9 cellular contexts compared by ENCODE assay signal in the genomic region with DNA sequence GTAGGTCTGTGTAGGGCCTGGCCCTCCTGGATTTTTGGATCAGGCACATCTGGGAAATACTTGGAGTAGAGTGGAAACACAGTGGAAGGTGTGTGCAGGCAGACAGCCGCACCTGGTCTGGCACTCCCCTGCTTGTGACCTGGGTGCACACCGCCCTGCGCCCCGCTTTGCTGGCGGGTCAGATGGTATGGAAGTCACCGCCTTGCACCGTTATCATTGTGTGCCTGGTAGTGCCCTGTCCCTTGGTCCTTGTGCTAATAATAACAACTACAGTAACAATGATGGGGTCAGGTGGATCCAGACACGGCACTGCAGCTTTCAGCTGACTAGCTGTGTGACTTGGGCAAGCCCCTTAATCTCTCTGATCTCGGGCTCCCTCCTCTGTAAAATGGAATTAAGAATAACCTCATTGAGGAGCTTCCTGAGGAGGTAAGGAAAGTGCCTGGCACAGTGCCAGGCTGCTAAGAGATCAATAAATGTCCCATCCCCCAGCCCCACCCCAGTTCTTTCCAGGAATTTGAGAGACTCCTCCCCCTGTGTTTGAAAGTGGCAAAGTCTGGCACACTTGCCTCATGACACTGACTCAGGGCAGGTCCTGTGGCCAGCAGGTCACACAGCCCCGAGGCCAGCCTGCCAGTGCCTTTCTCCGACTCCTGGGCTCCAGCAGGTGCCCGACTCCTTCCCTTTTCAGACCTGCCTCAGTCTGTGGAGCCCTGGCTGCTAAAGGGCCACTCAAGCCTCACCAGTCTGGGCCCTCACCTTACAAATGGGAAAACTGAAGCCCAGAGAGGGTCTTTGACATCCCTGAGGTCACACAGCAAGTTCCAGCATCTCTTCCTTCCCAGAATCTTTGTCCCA. TPM values are rescaled to one million over a fixed set of nuclear protein-coding genes. Genes with fewer than 3 reads are reported as not detected.
A peak's percentile ranks its signal among the peaks of the same experiment; 100 is the strongest.
DNase-seq lines count a peak whose midpoint lies in the region; ATAC-seq, FAIRE-seq and TF ChIP-seq lines count a peak whose summit lies in the region.
"Had no signal": no experiment of that assay in that cellular context is flagged by ENCODE, and none has a peak within 500 bp of the region (broad histone marks: within the 10 kb centered on the region; RNA-seq: fewer than 3 reads in every experiment).

No MANE protein-coding gene starts in this region.

- FAIRE-seq in K562 (lab: Jason Lieb, UNC) (no peak), HepG2 (lab: Jason Lieb, UNC) (no peak)
- FAIRE-seq: TTC549 had no signal

- WGBS in K562 (ENCODE audit: insufficient coverage, low coverage, missing lambda C conversion rate) = 30% methylated on average over 12 of the region's 12 CpGs
- 78% methylated on average over 6 of the region's 12 CpGs for WGBS in HepG2 (ENCODE audit: low lambda C conversion rate)
- 82 to 86% methylated on average over 12 of the region's 12 CpGs for WGBS in testis, 2 donors

- no peak overlapping the region for H3K27ac ChIP-seq in K562 (ENCODE audit: extremely low read depth, low read depth, low read length)
- no peak overlapping the region for H3K27ac ChIP-seq in HepG2 (ENCODE audit: extremely low read length, insufficient read depth, low read length)
- H3K27ac ChIP-seq in testis = no peak overlapping the region

- POLR2A ChIA-PET in K562 (lab: Yijun Ruan, JAX) (no interaction called here), HepG2 (lab: Yijun Ruan, JAX) (interaction anchor here (0.9 kb wide), 1 partner anchor 10 kb away, joined by 3 read pairs; a partner anchor contains a TSS)

- TF ChIP-seq EP300 in K562 (IDR thresholded peaks at IDR 0.05; ENCODE audit: low read length) (no peak), HepG2 (IDR thresholded peaks at IDR 0.05; ENCODE audit: low read depth in 2 of 2, low read length in 2 of 2) (no peak), HepG2 (CRISPR knock-in tag; IDR thresholded peaks at IDR 0.05; ENCODE audit: borderline replicate concordance) (no peak)

- H3K27ac Mint-ChIP-seq in T-helper 1 cell treated with Interleukin-12 subunit alpha and Interleukin-12 subunit beta and Interleukin-4 antibody, amounts not matched to agents 30 μg/mL and 1 μg/mL, for 36 hours = peak overlapping the region; percentile 78

- H3K9me3 ChIP-seq in K562 (replicated peaks; ENCODE audit: control insufficient read depth, insufficient read depth, low read depth, low read length) = no peaks in the 10 kb centered on the region
- H3K9me3 ChIP-seq in HepG2 (ENCODE audit: low read length) = no peaks in the 10 kb centered on the region
- H3K9me3 ChIP-seq in testis = no peaks in the 10 kb centered on the region

- peaks cover 43% of the 10 kb centered on the region for H3K36me3 Mint-ChIP-seq in T-helper 1 cell treated with Interleukin-12 subunit alpha and Interleukin-12 subunit beta and Interleukin-4 antibody, amounts not matched to agents 30 μg/mL and 1 μg/mL, for 36 hours (ENCODE audit: low read depth)

- CTCF ChIA-PET in K562 (lab: Yijun Ruan, JAX; ENCODE audit: low intra/inter-chr PET ratio) = no interaction called here
- CTCF ChIA-PET in HepG2 (lab: Yijun Ruan, JAX; ENCODE audit: low intra/inter-chr PET ratio, low total read pairs) = no interaction called here

- TF ChIP-seq RAD21 in K562 (CRISPR knock-in tag; conservative IDR thresholded peaks at IDR 0.05 in 1 of 2, IDR thresholded peaks at IDR 0.05 in 1 of 2) (no peak), HepG2 (CRISPR knock-in tag; IDR thresholded peaks at IDR 0.05) (no peak)

- peaks cover 54% of the 10 kb centered on the region for H3K4me1 Mint-ChIP-seq in T-helper 1 cell treated with Interleukin-12 subunit alpha and Interleukin-12 subunit beta and Interleukin-4 antibody, amounts not matched to agents 30 μg/mL and 1 μg/mL, for 36 hours (ENCODE audit: low read depth)

- no peaks in the 10 kb centered on the region for H3K9me3 Mint-ChIP-seq in T-helper 1 cell treated with Interleukin-12 subunit alpha and Interleukin-12 subunit beta and Interleukin-4 antibody, amounts not matched to agents 30 μg/mL and 1 μg/mL, for 36 hours

- no peak for DNase-seq in T-helper 1 cell
- no peak for DNase-seq in K562 (ENCODE audit: extremely low read depth in 1 of 4, low spot score in 3 of 4)
- no peak for DNase-seq in HepG2 (ENCODE audit: low spot score)
- peak; percentile 13 for DNase-seq in testis
- DNase-seq in effector CD4-positive, alpha-beta T cell = no peak

- peaks cover 0 to 39% of the 10 kb centered on the region in 2 experiments; a peak in 4 of 5 replicates for H3K27me3 ChIP-seq in K562 (ENCODE audit: control insufficient read depth in 2 of 2, insufficient read depth in 2 of 2, low read length in 2 of 2)
- H3K27me3 ChIP-seq in HepG2 (ENCODE audit: control insufficient read depth in 1 of 2, insufficient read depth in 2 of 2, low read length in 2 of 2) = no peaks in the 10 kb centered on the region
- H3K27me3 ChIP-seq in testis = no peaks in the 10 kb centered on the region

- BruUV-seq in K562 (replicated peaks; lab: Mats Ljungman, UMichigan) (no TSS peak), HepG2 (replicated peaks; lab: Mats Ljungman, UMichigan) (no TSS peak)

- H3K9ac ChIP-seq in K562 (ENCODE audit: insufficient read depth in 1 of 2, low read depth in 2 of 2, low read length in 2 of 2) (0 out of 4 replicates have a peak overlapping the region, but pooled peaks of 1 of the 2 experiments have one; percentile 37), HepG2 (ENCODE audit: insufficient read depth, low read depth, low read length) (no peak overlapping the region)

- H3K79me2 ChIP-seq in K562 (ENCODE audit: control insufficient read depth, insufficient read depth, low read length) (no peaks in the 10 kb centered on the region), HepG2 (ENCODE audit: insufficient read depth, low read length) (no peaks in the 10 kb centered on the region)

- H3K36me3 ChIP-seq in K562 (ENCODE audit: control insufficient read depth, insufficient read depth, low read length) = no peaks in the 10 kb centered on the region
- no peaks in the 10 kb centered on the region for H3K36me3 ChIP-seq in HepG2 (replicated peaks in 1 of 2; ENCODE audit: control insufficient read depth in 1 of 2, insufficient read depth in 2 of 2, low read length in 2 of 2)
- no peaks in the 10 kb centered on the region for H3K36me3 ChIP-seq in testis (ENCODE audit: low read depth, missing control alignments)

- TF ChIP-seq CTCF in K562 (IDR thresholded peaks at IDR 0.05 in 2 of 3, conservative IDR thresholded peaks at IDR 0.05 in 1 of 3; ENCODE audit: insufficient read depth in 2 of 3, low read depth in 1 of 3, low read length in 3 of 3) (no peak), HepG2 (CRISPR knock-in tag; IDR thresholded peaks at IDR 0.05) (no peak), testis (IDR thresholded peaks at IDR 0.05) (no peak)

- H4K20me1 ChIP-seq in K562 (replicated peaks; ENCODE audit: control insufficient read depth, insufficient read depth, low read length) (peaks cover 3% of the 10 kb centered on the region; the same call in 1 of the 2 replicates), HepG2 (ENCODE audit: insufficient read depth, low read length) (no peaks in the 10 kb centered on the region)

- TF ChIP-seq POLR2A in K562 (conservative IDR thresholded peaks at IDR 0.05) (no peak), HepG2 (IDR thresholded peaks at IDR 0.05; ENCODE audit: insufficient read depth in 1 of 2, low read depth in 2 of 2, low read length in 2 of 2) (no peak), testis (IDR thresholded peaks at IDR 0.05) (no peak)

- H3K4me3 ChIP-seq in K562 = no peak overlapping the region
- no peak overlapping the region for H3K4me3 ChIP-seq in HepG2 (replicated peaks in 1 of 3; ENCODE audit: insufficient read depth in 1 of 3, low read depth in 2 of 3, low read length in 3 of 3)
- H3K4me3 ChIP-seq in testis = no peak overlapping the region

- in situ Hi-C loops in K562 (cut with MboI) = no loop called here
- in situ Hi-C loops in HepG2 (cut with HindIII; ENCODE audit: extremely low pct_ligation_motif_present, low pct_unique_long_range_greater_than_20kb) = no loop called here

- H3K4me3 Mint-ChIP-seq in T-helper 1 cell treated with Interleukin-12 subunit alpha and Interleukin-12 subunit beta and Interleukin-4 antibody, amounts not matched to agents 30 μg/mL and 1 μg/mL, for 36 hours = peak overlapping the region; percentile 64

- H3K4me1 ChIP-seq in K562 (replicated peaks in 1 of 2; ENCODE audit: control insufficient read depth in 2 of 2, insufficient read depth in 2 of 2, low read length in 2 of 2) = no peaks in the 10 kb centered on the region
- H3K4me1 ChIP-seq in HepG2 (ENCODE audit: insufficient read depth, low read length) = peaks cover 7% of the 10 kb centered on the region; the same call in 1 of the 2 replicates
- H3K4me1 ChIP-seq in testis = no peaks in the 10 kb centered on the region

- H3K9me1 ChIP-seq in K562 (ENCODE audit: control insufficient read depth, insufficient read depth, low read length) = no peaks in the 10 kb centered on the region

- ATAC-seq in K562 = no peak
- peak; percentile 43; the same call in 2 of the 3 replicates for ATAC-seq in HepG2
- ATAC-seq in GM21576 (IDR thresholded peaks at IDR 0.05; ENCODE audit: unreplicated experiment) = no peak
- ATAC-seq in GM19035 (IDR thresholded peaks at IDR 0.05; ENCODE audit: unreplicated experiment) = no peak

- no peak overlapping the region for H3K4me2 ChIP-seq in K562 (ENCODE audit: insufficient read depth, low read length)
- no peak overlapping the region for H3K4me2 ChIP-seq in HepG2 (ENCODE audit: low read depth, low read length)

- no peaks in the 10 kb centered on the region for H3K27me3 Mint-ChIP-seq in T-helper 1 cell treated with Interleukin-12 subunit alpha and Interleukin-12 subunit beta and Interleukin-4 antibody, amounts not matched to agents 30 μg/mL and 1 μg/mL, for 36 hours (ENCODE audit: low read depth)

- H2AFZ ChIP-seq in K562 (ENCODE audit: low read depth, low read length) (no peak overlapping the region), HepG2 (ENCODE audit: low read length) (no peak overlapping the region)

- intact Hi-C loops in K562 (cut with micrococcal nuclease) = no loop called here
- intact Hi-C loops in HepG2 (cut with micrococcal nuclease; ENCODE audit: unreplicated experiment) = no loop called here
- intact Hi-C loops in testis (cut with DNase I; ENCODE audit: low total_unique reads) = no loop called here

RNA-seq across cellular contexts. Expression of a gene that starts 9.8 kb away (rescaled TPM):
- total RNA-seq in K562 (2011; cell fraction: chromatin; rRNA removed; ENCODE audit: low replicate concordance) = 1.2 and 4.5 TPM in 2 replicates
- 2.2 and 2.7 TPM in 2 replicates for total RNA-seq in K562 (2011; cell fraction: nucleolus; rRNA removed)
- total RNA-seq in K562 (2011; cell fraction: nucleoplasm; rRNA removed) = 2.3 and 3.1 TPM in 2 replicates
- total RNA-seq in K562 (2014; rRNA removed) (1.3 and 2.4 TPM in 2 replicates), K562 (2014; rRNA removed; fragmentation: Illumina TruSeq; extraction: Trizol) (0.16 and 0.36 TPM in 2 replicates), K562 (2015; rRNA removed; fragmentation: Illumina TruSeq; extraction: Trizol) (0.65 and 1.1 TPM in 2 replicates), K562 (2021) (1.9 TPM in 2 replicates), HepG2 (2016; rRNA removed; fragmentation: Illumina TruSeq; extraction: Trizol) (6.3 and 10.5 TPM in 2 replicates), testis (1 to 10 TPM; 6.8 to 8.7 TPM)
- polyA plus RNA-seq in K562 (2011; rRNA removed) (0.43 and 1.0 TPM in 2 replicates), K562 (2014; fragmentation: Illumina TruSeq; extraction: Trizol) (0.06 and 0.32 TPM in 2 replicates), K562 (2014; fragmentation: Nextera tagmentation; extraction: Ambion mirVana) (under 1 TPM; 0.70 to 1.00 TPM), K562 (2014; rRNA removed) (1.7 and 2.1 TPM in 2 replicates), HepG2 (2011; rRNA removed) (31.5 and 50.8 TPM in 2 replicates), testis (ENCODE audit: insufficient read depth, low read depth, low replicate concordance) (17.0 TPM)
- polyA plus RNA-seq in K562 (2011; cell fraction: cytosol; rRNA removed) = 0.35 and 1.8 TPM in 2 replicates
- 0.76 and 1.9 TPM in 2 replicates for polyA plus RNA-seq in K562 (2011; cell fraction: nucleus; rRNA removed)
- 1.4 and 4.0 TPM in 2 replicates for polyA plus RNA-seq in K562 (2012)
- polyA minus RNA-seq in K562 (2011; rRNA and poly(A)+ RNA removed) = 0.11 and 0.30 TPM in 2 replicates
- not detected in 2 replicates for polyA minus RNA-seq in K562 (2011; cell fraction: cytosol; rRNA and poly(A)+ RNA removed)
- polyA minus RNA-seq in K562 (2011; cell fraction: nucleus; rRNA and poly(A)+ RNA removed) = 0.67 and 1.5 TPM in 2 replicates
- 2.6 and 5.4 TPM in 2 replicates for total RNA-seq in HepG2 (2016; cell fraction: cytosol; rRNA removed; fragmentation: Illumina TruSeq; extraction: Trizol; ENCODE audit: low read depth)
- 6.8 and 9.8 TPM in 2 replicates for total RNA-seq in HepG2 (2016; cell fraction: insoluble cytoplasmic fraction; rRNA removed; fragmentation: Illumina TruSeq; extraction: Trizol)
- 4.6 and 7.7 TPM in 2 replicates for total RNA-seq in HepG2 (2016; cell fraction: membrane; rRNA removed; fragmentation: Illumina TruSeq; extraction: Trizol)
- total RNA-seq in HepG2 (2016; cell fraction: nucleus; rRNA removed; fragmentation: Illumina TruSeq; extraction: Trizol) = 2.0 and 3.7 TPM in 2 replicates
- polyA plus RNA-seq in HepG2 (2011; cell fraction: cytosol; rRNA removed) = 31.2 and 32.1 TPM in 2 replicates
- polyA plus RNA-seq in HepG2 (2011; cell fraction: nucleus; rRNA removed) = 14.5 and 18.2 TPM in 2 replicates
- 11.6 and 19.0 TPM in 2 replicates for polyA plus RNA-seq in HepG2 (2012)
- 6.6 and 8.5 TPM in 2 replicates for polyA plus RNA-seq in HepG2 (2016; cell fraction: cytosol; fragmentation: Illumina TruSeq; extraction: Trizol; ENCODE audit: low read depth)
- 9.0 and 9.8 TPM in 2 replicates for polyA plus RNA-seq in HepG2 (2016; cell fraction: insoluble cytoplasmic fraction; fragmentation: Illumina TruSeq; extraction: Trizol; ENCODE audit: low read depth)
- 5.9 and 6.2 TPM in 2 replicates for polyA plus RNA-seq in HepG2 (2016; cell fraction: membrane; fragmentation: Illumina TruSeq; extraction: Trizol; ENCODE audit: low read depth)
- polyA plus RNA-seq in HepG2 (2016; cell fraction: nucleus; fragmentation: Illumina TruSeq; extraction: Trizol; ENCODE audit: insufficient read depth, low read depth) = 5.4 and 6.8 TPM in 2 replicates
- polyA minus RNA-seq in HepG2 (2011; rRNA and poly(A)+ RNA removed; ENCODE audit: low replicate concordance) = 3.8 and 11.4 TPM in 2 replicates
- polyA minus RNA-seq in HepG2 (2011; cell fraction: cytosol; rRNA and poly(A)+ RNA removed) = 5.5 and 6.9 TPM in 2 replicates
- polyA minus RNA-seq in HepG2 (2011; cell fraction: nucleus; rRNA and poly(A)+ RNA removed) = 8.8 and 9.0 TPM in 2 replicates

RNA-seq across cellular contexts. Expression of a gene that starts 27.4 kb away (rescaled TPM):
- 39.3 and 74.9 TPM in 2 replicates for total RNA-seq in K562 (2011; cell fraction: chromatin; rRNA removed; ENCODE audit: low replicate concordance)
- 60.9 and 72.5 TPM in 2 replicates for total RNA-seq in K562 (2011; cell fraction: nucleolus; rRNA removed)
- 49.7 and 55.9 TPM in 2 replicates for total RNA-seq in K562 (2011; cell fraction: nucleoplasm; rRNA removed)
- total RNA-seq in K562 (2014; rRNA removed) = 51.0 and 56.6 TPM in 2 replicates
- 24.6 and 26.3 TPM in 2 replicates for total RNA-seq in K562 (2014; rRNA removed; fragmentation: Illumina TruSeq; extraction: Trizol)
- 40.0 and 40.9 TPM in 2 replicates for total RNA-seq in K562 (2015; rRNA removed; fragmentation: Illumina TruSeq; extraction: Trizol)
- 49.2 and 52.7 TPM in 2 replicates for total RNA-seq in K562 (2021)
- 30.8 and 32.8 TPM in 2 replicates for polyA plus RNA-seq in K562 (2011; rRNA removed)
- polyA plus RNA-seq in K562 (2011; cell fraction: cytosol; rRNA removed) = 31.2 and 50.1 TPM in 2 replicates
- polyA plus RNA-seq in K562 (2011; cell fraction: nucleus; rRNA removed) = 44.5 and 69.3 TPM in 2 replicates
- 22.0 and 27.2 TPM in 2 replicates for polyA plus RNA-seq in K562 (2012)
- 31.6 and 35.1 TPM in 2 replicates for polyA plus RNA-seq in K562 (2014; fragmentation: Illumina TruSeq; extraction: Trizol)
- 10 to 100 TPM in 1 of 2 experiments, 1 to 10 TPM in 1; 9.0 to 11.7 TPM for polyA plus RNA-seq in K562 (2014; fragmentation: Nextera tagmentation; extraction: Ambion mirVana)
- 35.5 and 45.5 TPM in 2 replicates for polyA plus RNA-seq in K562 (2014; rRNA removed)
- 20.7 and 30.4 TPM in 2 replicates for polyA minus RNA-seq in K562 (2011; rRNA and poly(A)+ RNA removed)
- polyA minus RNA-seq in K562 (2011; cell fraction: cytosol; rRNA and poly(A)+ RNA removed) = 20.4 and 26.9 TPM in 2 replicates
- 39.8 and 44.6 TPM in 2 replicates for polyA minus RNA-seq in K562 (2011; cell fraction: nucleus; rRNA and poly(A)+ RNA removed)
- total RNA-seq in HepG2 (2016; rRNA removed; fragmentation: Illumina TruSeq; extraction: Trizol) = 115 and 118 TPM in 2 replicates
- total RNA-seq in HepG2 (2016; cell fraction: cytosol; rRNA removed; fragmentation: Illumina TruSeq; extraction: Trizol; ENCODE audit: low read depth) = 24.6 and 27.1 TPM in 2 replicates
- total RNA-seq in HepG2 (2016; cell fraction: insoluble cytoplasmic fraction; rRNA removed; fragmentation: Illumina TruSeq; extraction: Trizol) = 110 and 117 TPM in 2 replicates
- total RNA-seq in HepG2 (2016; cell fraction: membrane; rRNA removed; fragmentation: Illumina TruSeq; extraction: Trizol) = 71.0 and 75.9 TPM in 2 replicates
- 82.3 and 94.1 TPM in 2 replicates for total RNA-seq in HepG2 (2016; cell fraction: nucleus; rRNA removed; fragmentation: Illumina TruSeq; extraction: Trizol)
- polyA plus RNA-seq in HepG2 (2011; rRNA removed) = 51.3 and 55.2 TPM in 2 replicates
- 39.7 and 48.8 TPM in 2 replicates for polyA plus RNA-seq in HepG2 (2011; cell fraction: cytosol; rRNA removed)
- 115 and 142 TPM in 2 replicates for polyA plus RNA-seq in HepG2 (2011; cell fraction: nucleus; rRNA removed)
- 26.8 and 40.4 TPM in 2 replicates for polyA plus RNA-seq in HepG2 (2012)
- 11.0 and 11.5 TPM in 2 replicates for polyA plus RNA-seq in HepG2 (2016; cell fraction: cytosol; fragmentation: Illumina TruSeq; extraction: Trizol; ENCODE audit: low read depth)
- polyA plus RNA-seq in HepG2 (2016; cell fraction: insoluble cytoplasmic fraction; fragmentation: Illumina TruSeq; extraction: Trizol; ENCODE audit: low read depth) = 70.1 and 79.0 TPM in 2 replicates
- 28.4 and 28.6 TPM in 2 replicates for polyA plus RNA-seq in HepG2 (2016; cell fraction: membrane; fragmentation: Illumina TruSeq; extraction: Trizol; ENCODE audit: low read depth)
- polyA plus RNA-seq in HepG2 (2016; cell fraction: nucleus; fragmentation: Illumina TruSeq; extraction: Trizol; ENCODE audit: insufficient read depth, low read depth) = 90.9 and 95.3 TPM in 2 replicates
- 70.6 and 173 TPM in 2 replicates for polyA minus RNA-seq in HepG2 (2011; rRNA and poly(A)+ RNA removed; ENCODE audit: low replicate concordance)
- 44.6 and 50.4 TPM in 2 replicates for polyA minus RNA-seq in HepG2 (2011; cell fraction: cytosol; rRNA and poly(A)+ RNA removed)
- polyA minus RNA-seq in HepG2 (2011; cell fraction: nucleus; rRNA and poly(A)+ RNA removed) = 117 and 130 TPM in 2 replicates
- 10 to 100 TPM; 31.0 to 32.9 TPM for total RNA-seq in testis
- polyA plus RNA-seq in testis (ENCODE audit: insufficient read depth, low read depth, low replicate concordance) = 22.5 TPM
